In the genomic region with DNA sequence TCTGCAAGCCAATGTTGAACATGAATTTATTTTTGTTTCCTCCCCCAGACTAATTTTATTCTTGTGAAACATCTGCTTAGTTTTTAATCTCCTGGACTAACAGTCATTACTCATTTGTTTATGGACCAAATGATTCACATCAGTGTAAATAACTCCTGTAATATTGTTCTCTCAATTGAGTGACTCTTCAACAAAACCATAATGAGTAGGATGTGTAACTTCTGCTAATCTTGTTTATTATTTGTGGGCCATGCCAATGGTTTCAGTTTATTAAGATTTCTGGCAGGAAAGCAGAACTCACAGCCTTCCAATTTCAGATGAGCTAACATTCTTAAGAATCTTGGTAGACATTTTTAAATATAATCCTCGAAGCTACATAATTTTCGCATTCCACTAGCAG, we compare ENCODE assay signal across 25 cellular contexts.
"Had no signal": no experiment of that assay in that cellular context is flagged by ENCODE, and none has a peak within 500 bp of the region (broad histone marks: within the 10 kb centered on the region; RNA-seq: fewer than 3 reads in every experiment).

No MANE protein-coding gene starts in this region.

- H3K36me3 Mint-ChIP-seq: immature natural killer cell, mesothelial cell of epicardium, natural killer cell, type B pancreatic cell had no signal

- H3K4me3 Mint-ChIP-seq: activated B cell treated with CpG ODN at 0.5 μM for 24 hours; activated naive CD8-positive, alpha-beta T cell treated with anti-CD3 and anti-CD28 coated beads, Interleukin-2, amount 50 U/mL, for 24 hours; activated T-cell treated with anti-CD3 and anti-CD28 coated beads, Interleukin-2, amount 50 U/mL, for 72 hours; central memory CD8-positive, alpha-beta T cell; immature natural killer cell; mesothelial cell of epicardium; natural killer cell; T-helper 17 cell; type B pancreatic cell had no signal

- DNase-seq: activated B cell treated with CpG ODN at 0.5 μM for 24 hours; activated CD4-positive, alpha-beta T cell treated with anti-CD3 and anti-CD28 coated beads for 4 hours; activated CD4-positive, alpha-beta T cell treated with anti-CD3 and anti-CD28 coated beads, Interleukin-2, amount 50 U/mL, for 48 hours; activated effector memory CD4-positive, alpha-beta T cell treated with anti-CD3 and anti-CD28 coated beads, Interleukin-2, amount 50 U/mL, for 16 hours; activated naive CD4-positive, alpha-beta T cell treated with anti-CD3 and anti-CD28 coated beads, Interleukin-2, amount 50 U/mL, for 16 hours; activated naive CD8-positive, alpha-beta T cell treated with anti-CD3 and anti-CD28 coated beads, Interleukin-2, amount 50 U/mL, for 24 hours; activated T-cell treated with anti-CD3 and anti-CD28 coated beads, Interleukin-2, amount 50 U/mL, for 72 hours; brain microvascular endothelial cell; glutamatergic neuron; immature natural killer cell; left ventricle myocardium inferior; natural killer cell; retina; spleen; stimulated activated CD4-positive, alpha-beta T cell treated with anti-CD3 and anti-CD28 coated beads, Interleukin-4, amount 100 ng/mL, for 1 hour; stimulated activated naive CD4-positive, alpha-beta T cell; SW 1271; T-helper 17 cell; testis had no signal

- H3K4me1 Mint-ChIP-seq: activated B cell treated with CpG ODN at 0.5 μM for 24 hours; activated naive CD8-positive, alpha-beta T cell treated with anti-CD3 and anti-CD28 coated beads, Interleukin-2, amount 50 U/mL, for 24 hours; central memory CD8-positive, alpha-beta T cell; immature natural killer cell; mesothelial cell of epicardium; natural killer cell; T-helper 17 cell had no signal

- H3K9me3 Mint-ChIP-seq: mesothelial cell of epicardium, type B pancreatic cell had no signal

- H3K27me3 Mint-ChIP-seq: activated B cell treated with CpG ODN at 0.5 μM for 24 hours; activated naive CD8-positive, alpha-beta T cell treated with anti-CD3 and anti-CD28 coated beads, Interleukin-2, amount 50 U/mL, for 24 hours; central memory CD8-positive, alpha-beta T cell; progenitor cell of endocrine pancreas; T-helper 17 cell; type B pancreatic cell had no signal

- H3K27ac Mint-ChIP-seq: activated B cell treated with CpG ODN at 0.5 μM for 24 hours; activated naive CD8-positive, alpha-beta T cell treated with anti-CD3 and anti-CD28 coated beads, Interleukin-2, amount 50 U/mL, for 24 hours; activated T-cell treated with anti-CD3 and anti-CD28 coated beads, Interleukin-2, amount 50 U/mL, for 72 hours; immature natural killer cell; mesothelial cell of epicardium; natural killer cell; progenitor cell of endocrine pancreas; T-helper 17 cell; type B pancreatic cell had no signal

- ATAC-seq: activated naive CD8-positive, alpha-beta T cell treated with anti-CD3 and anti-CD28 coated beads, Interleukin-2, amount 50 U/mL, for 24 hours; activated T-cell treated with anti-CD3 and anti-CD28 coated beads, Interleukin-2, amount 50 U/mL, for 72 hours; natural killer cell; T-helper 17 cell had no signal

- FAIRE-seq: colon, frontal cortex had no signal
